Comparison of ENCODE assay signal across 28 cellular contexts in genomic region chr3:147540921-147541320, GRCh38.
"Had no signal": no experiment of that assay in that cellular context is flagged by ENCODE, and none has a peak within 500 bp of the region (broad histone marks: within the 10 kb centered on the region; RNA-seq: fewer than 3 reads in every experiment).

No MANE protein-coding gene starts in this region.

- H3K4me3 ChIP-seq: colonic mucosa, coronary artery, dorsolateral prefrontal cortex, esophagus muscularis mucosa, esophagus squamous epithelium, gastrocnemius medialis, gastroesophageal sphincter, heart left ventricle, heart right ventricle had no signal

- H3K9me3 ChIP-seq: colonic mucosa, gastrocnemius medialis had no signal

- H3K27me3 ChIP-seq: colonic mucosa, dorsolateral prefrontal cortex, esophagus muscularis mucosa, esophagus squamous epithelium, foreskin keratinocyte, gastrocnemius medialis, gastroesophageal sphincter, heart left ventricle, heart right ventricle had no signal

- H3K36me3 ChIP-seq: colonic mucosa, esophagus muscularis mucosa, esophagus squamous epithelium, gastrocnemius medialis, gastroesophageal sphincter, heart left ventricle, heart right ventricle had no signal

- FAIRE-seq: colon, endometrium, endothelial cell of umbilical vein, frontal cortex had no signal

- DNase-seq: colonic mucosa; cortex of kidney; dermis blood vessel endothelial cell; dorsolateral prefrontal cortex; effector CD4-positive, alpha-beta T cell; effector CD8-positive, alpha-beta T cell; effector memory CD4-positive, alpha-beta T cell; effector memory CD8-positive, alpha-beta T cell; endodermal cell; erythroblast; esophagus squamous epithelium; foreskin fibroblast; foreskin keratinocyte; foreskin melanocyte; gastrocnemius medialis; glutamatergic neuron; head of caudate nucleus; heart left ventricle; heart right ventricle had no signal

- ATAC-seq: effector memory CD8-positive, alpha-beta T cell; esophagus mucosa; foreskin keratinocyte; gastrocnemius medialis; gastroesophageal sphincter; heart left ventricle; heart right ventricle had no signal

- H3K4me1 ChIP-seq: colonic mucosa, esophagus muscularis mucosa, esophagus squamous epithelium, foreskin keratinocyte, gastrocnemius medialis, gastroesophageal sphincter, heart left ventricle, heart right ventricle had no signal

- H3K27ac ChIP-seq: colonic mucosa, coronary artery, dorsolateral prefrontal cortex, epithelial cell of prostate, esophagus muscularis mucosa, esophagus squamous epithelium, foreskin keratinocyte, gastrocnemius medialis, gastroesophageal sphincter, heart left ventricle, heart right ventricle had no signal
